In genomic region chr6:34890526-34890910, GRCh38 we compare ENCODE assay signal across 1 cellular context.
TF ChIP-seq lines count a peak whose summit lies in the region.

No MANE protein-coding gene starts in this region.

TF ChIP-seq in GM12878, 131 proteins besides CTCF, POLR2A, EP300 and RAD21:
- TF ChIP-seq IRF3 (IDR thresholded peaks at IDR 0.05) (no peak), LARP7 (IDR thresholded peaks at IDR 0.05) (no peak), IKZF2 (IDR thresholded peaks at IDR 0.05) (no peak), MTA2 (IDR thresholded peaks at IDR 0.05; ENCODE audit: low read depth) (no peak), SMARCA5 (IDR thresholded peaks at IDR 0.05) (no peak), STAT3 (IDR thresholded peaks at IDR 0.05; ENCODE audit: low read depth, low read length) (no peak)
TF ChIP-seq in GM12878: peak in this region for 0.
